In genomic region chr21:36858320-36858957, GRCh38 we compare ENCODE assay signal across 1 cellular context.
A peak's percentile ranks its signal among the peaks of the same experiment; 100 is the strongest.
TF ChIP-seq lines count a peak whose summit lies in the region.

No MANE protein-coding gene starts in this region.

TF ChIP-seq in HepG2, 621 proteins besides CTCF, POLR2A, EP300 and RAD21 (continued from another document):
- TF ChIP-seq, protein P1, sequence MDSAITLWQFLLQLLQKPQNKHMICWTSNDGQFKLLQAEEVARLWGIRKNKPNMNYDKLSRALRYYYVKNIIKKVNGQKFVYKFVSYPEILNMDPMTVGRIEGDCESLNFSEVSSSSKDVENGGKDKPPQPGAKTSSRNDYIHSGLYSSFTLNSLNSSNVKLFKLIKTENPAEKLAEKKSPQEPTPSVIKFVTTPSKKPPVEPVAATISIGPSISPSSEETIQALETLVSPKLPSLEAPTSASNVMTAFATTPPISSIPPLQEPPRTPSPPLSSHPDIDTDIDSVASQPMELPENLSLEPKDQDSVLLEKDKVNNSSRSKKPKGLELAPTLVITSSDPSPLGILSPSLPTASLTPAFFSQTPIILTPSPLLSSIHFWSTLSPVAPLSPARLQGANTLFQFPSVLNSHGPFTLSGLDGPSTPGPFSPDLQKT (CRISPR knock-in tag; IDR thresholded peaks at IDR 0.05; ENCODE audit: borderline replicate concordance): no peak
- no peak for TF ChIP-seq NFKBIZ (CRISPR knock-in tag; IDR thresholded peaks at IDR 0.05)
- TF ChIP-seq IKZF1 (IDR thresholded peaks at IDR 0.05): no peak
- TF ChIP-seq NRL (CRISPR knock-in tag; IDR thresholded peaks at IDR 0.05; ENCODE audit: borderline replicate concordance): no peak
- no peak for TF ChIP-seq ZNF749 (CRISPR knock-in tag; IDR thresholded peaks at IDR 0.05; ENCODE audit: borderline replicate concordance)
- TF ChIP-seq XBP1 (CRISPR knock-in tag; IDR thresholded peaks at IDR 0.05): no peak
- TF ChIP-seq BRCA1 (CRISPR knock-in tag; IDR thresholded peaks at IDR 0.05): no peak
- no peak for TF ChIP-seq HNRNPL (IDR thresholded peaks at IDR 0.05; ENCODE audit: low read depth, low read length)
- TF ChIP-seq RERE (CRISPR knock-in tag; IDR thresholded peaks at IDR 0.05; ENCODE audit: low read depth): 0 out of 2 replicates have a peak, but pooled peaks have one; percentile 31
- TF ChIP-seq SAP130 (CRISPR knock-in tag; IDR thresholded peaks at IDR 0.05; ENCODE audit: low read depth): peak; percentile 56
- peak; percentile 75 for TF ChIP-seq ZNF687 (CRISPR knock-in tag; IDR thresholded peaks at IDR 0.05)
- TF ChIP-seq GABPB1 (CRISPR knock-in tag; IDR thresholded peaks at IDR 0.05): peak; percentile 30; the same call in 1 of the 2 replicates
- no peak for TF ChIP-seq KMT2B (CRISPR knock-in tag; IDR thresholded peaks at IDR 0.05)
- TF ChIP-seq ELF4 (CRISPR knock-in tag; IDR thresholded peaks at IDR 0.05; ENCODE audit: borderline replicate concordance): no peak
- TF ChIP-seq, protein P2, sequence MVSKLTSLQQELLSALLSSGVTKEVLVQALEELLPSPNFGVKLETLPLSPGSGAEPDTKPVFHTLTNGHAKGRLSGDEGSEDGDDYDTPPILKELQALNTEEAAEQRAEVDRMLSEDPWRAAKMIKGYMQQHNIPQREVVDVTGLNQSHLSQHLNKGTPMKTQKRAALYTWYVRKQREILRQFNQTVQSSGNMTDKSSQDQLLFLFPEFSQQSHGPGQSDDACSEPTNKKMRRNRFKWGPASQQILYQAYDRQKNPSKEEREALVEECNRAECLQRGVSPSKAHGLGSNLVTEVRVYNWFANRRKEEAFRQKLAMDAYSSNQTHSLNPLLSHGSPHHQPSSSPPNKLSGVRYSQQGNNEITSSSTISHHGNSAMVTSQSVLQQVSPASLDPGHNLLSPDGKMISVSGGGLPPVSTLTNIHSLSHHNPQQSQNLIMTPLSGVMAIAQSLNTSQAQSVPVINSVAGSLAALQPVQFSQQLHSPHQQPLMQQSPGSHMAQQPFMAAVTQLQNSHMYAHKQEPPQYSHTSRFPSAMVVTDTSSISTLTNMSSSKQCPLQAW (CRISPR knock-in tag; IDR thresholded peaks at IDR 0.05): 0 out of 2 replicates have a peak, but pooled peaks have one; percentile 22
- TF ChIP-seq, protein P3, sequence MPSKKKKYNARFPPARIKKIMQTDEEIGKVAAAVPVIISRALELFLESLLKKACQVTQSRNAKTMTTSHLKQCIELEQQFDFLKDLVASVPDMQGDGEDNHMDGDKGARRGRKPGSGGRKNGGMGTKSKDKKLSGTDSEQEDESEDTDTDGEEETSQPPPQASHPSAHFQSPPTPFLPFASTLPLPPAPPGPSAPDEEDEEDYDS (CRISPR knock-in tag; IDR thresholded peaks at IDR 0.05): no peak
- no peak for TF ChIP-seq ZNF552 (CRISPR knock-in tag; IDR thresholded peaks at IDR 0.05; ENCODE audit: borderline replicate concordance)
- TF ChIP-seq ZNF773 (CRISPR knock-in tag; IDR thresholded peaks at IDR 0.05; ENCODE audit: borderline replicate concordance): no peak
- no peak for TF ChIP-seq ZNF615 (CRISPR knock-in tag; IDR thresholded peaks at IDR 0.05; ENCODE audit: borderline replicate concordance)
- TF ChIP-seq ZNF33A (CRISPR knock-in tag; IDR thresholded peaks at IDR 0.05; ENCODE audit: borderline replicate concordance): no peak
- 0 out of 2 replicates have a peak, but pooled peaks have one; percentile 33 for TF ChIP-seq NR2F2 (IDR thresholded peaks at IDR 0.05; ENCODE audit: borderline replicate concordance, low read depth)
- TF ChIP-seq NBN (conservative IDR thresholded peaks at IDR 0.05): no peak
- 0 out of 2 replicates have a peak, but pooled peaks have one; percentile 59 for TF ChIP-seq HMGXB3 (CRISPR knock-in tag; IDR thresholded peaks at IDR 0.05; ENCODE audit: borderline replicate concordance)
- no peak for TF ChIP-seq BRF2 (CRISPR knock-in tag; IDR thresholded peaks at IDR 0.05)
- TF ChIP-seq ZNF678 (CRISPR knock-in tag; IDR thresholded peaks at IDR 0.05): no peak
- TF ChIP-seq ZNF138 (CRISPR knock-in tag; IDR thresholded peaks at IDR 0.05; ENCODE audit: low read depth): no peak
- TF ChIP-seq SOX5 (CRISPR knock-in tag; IDR thresholded peaks at IDR 0.05; ENCODE audit: borderline replicate concordance): peak; percentile 66; the same call in 1 of the 2 replicates
- TF ChIP-seq CC2D1A (CRISPR knock-in tag; IDR thresholded peaks at IDR 0.05): no peak
- no peak for TF ChIP-seq DMAP1 (CRISPR knock-in tag; IDR thresholded peaks at IDR 0.05)
- TF ChIP-seq TBX2 (CRISPR knock-in tag; IDR thresholded peaks at IDR 0.05; ENCODE audit: borderline replicate concordance): peak; percentile 18; the same call in 1 of the 2 replicates
- TF ChIP-seq ZNF597 (CRISPR knock-in tag; IDR thresholded peaks at IDR 0.05): no peak
TF ChIP-seq in HepG2: peak in this region for 78.
